29 cellular contexts compared by ENCODE assay signal in genomic region chr10:27643296-27643695, GRCh38.
"Had no signal": no experiment of that assay in that cellular context is flagged by ENCODE, and none has a peak within 500 bp of the region (broad histone marks: within the 10 kb centered on the region; RNA-seq: fewer than 3 reads in every experiment).

No MANE protein-coding gene starts in this region.

- H3K27ac Mint-ChIP-seq: activated CD4-positive, alpha-beta memory T cell treated with anti-CD3 and anti-CD28 coated beads, Interleukin-2, amount 10 ng/mL, durations not matched to agents 7 days and 5 days; activated naive CD8-positive, alpha-beta T cell treated with anti-CD3 and anti-CD28 coated beads, Interleukin-2, amount 10 ng/mL, durations not matched to agents 7 days and 5 days; activated T-helper 2 cell treated with anti-CD3 and anti-CD28 coated beads, Interferon-gamma antibody, Interleukin-2, Interleukin-4, amounts not matched to agents 10 μg/mL and 5 μg/mL and 100 μg/mL, durations not matched to agents 14 hours and 24 hours and 36 hours; T-helper 1 cell treated with Interleukin-12 subunit alpha and Interleukin-12 subunit beta and Interleukin-4 antibody, amounts not matched to agents 30 μg/mL and 1 μg/mL, for 36 hours; WTC11 had no signal

- H3K36me3 Mint-ChIP-seq: activated naive CD8-positive, alpha-beta T cell treated with anti-CD3 and anti-CD28 coated beads, Interleukin-2, amount 10 ng/mL, durations not matched to agents 7 days and 5 days; WTC11 had no signal

- H3K36me3 ChIP-seq: breast epithelium, Peyer's patch, SJSA1 had no signal

- H3K4me3 ChIP-seq: breast epithelium, Peyer's patch, SJSA1 had no signal

- H3K4me1 Mint-ChIP-seq: activated CD4-positive, alpha-beta memory T cell treated with anti-CD3 and anti-CD28 coated beads, Interleukin-2, amount 10 ng/mL, durations not matched to agents 7 days and 5 days; activated naive CD8-positive, alpha-beta T cell treated with anti-CD3 and anti-CD28 coated beads, Interleukin-2, amount 10 ng/mL, durations not matched to agents 7 days and 5 days; WTC11 had no signal

- H3K4me3 Mint-ChIP-seq: activated CD4-positive, alpha-beta memory T cell treated with anti-CD3 and anti-CD28 coated beads, Interleukin-2, amount 10 ng/mL, durations not matched to agents 7 days and 5 days; activated naive CD8-positive, alpha-beta T cell treated with anti-CD3 and anti-CD28 coated beads, Interleukin-2, amount 10 ng/mL, durations not matched to agents 7 days and 5 days; T-helper 1 cell treated with Interleukin-12 subunit alpha and Interleukin-12 subunit beta and Interleukin-4 antibody, amounts not matched to agents 30 μg/mL and 1 μg/mL, for 36 hours; WTC11 had no signal

- H3K9me3 Mint-ChIP-seq: activated CD4-positive, alpha-beta memory T cell treated with anti-CD3 and anti-CD28 coated beads, Interleukin-2, amount 10 ng/mL, durations not matched to agents 7 days and 5 days; activated naive CD8-positive, alpha-beta T cell treated with anti-CD3 and anti-CD28 coated beads, Interleukin-2, amount 10 ng/mL, durations not matched to agents 7 days and 5 days; activated T-helper 2 cell treated with anti-CD3 and anti-CD28 coated beads, Interferon-gamma antibody, Interleukin-2, Interleukin-4, amounts not matched to agents 10 μg/mL and 5 μg/mL and 100 μg/mL, durations not matched to agents 14 hours and 24 hours and 36 hours had no signal

- ATAC-seq: SK-N-SH treated with all-trans-retinoic acid at 6 μM for 48 hours, WTC11 had no signal

- DNase-seq: activated CD4-positive, alpha-beta memory T cell treated with anti-CD3 and anti-CD28 coated beads, Interleukin-2, amount 10 ng/mL, durations not matched to agents 7 days and 5 days; activated CD4-positive, alpha-beta T cell treated with anti-CD3 and anti-CD28 coated beads for 48 hours; activated CD4-positive, CD25-positive, alpha-beta regulatory T cell treated with anti-CD3 and anti-CD28 coated beads, Interleukin-2, amount 50 U/mL, for 72 hours; activated naive CD4-positive, alpha-beta T cell treated with anti-CD3 and anti-CD28 coated beads, Interleukin-2, amount 50 U/mL, for 16 hours; activated naive CD8-positive, alpha-beta T cell treated with anti-CD3 and anti-CD28 coated beads, Interleukin-2, amount 10 ng/mL, durations not matched to agents 7 days and 5 days; activated T-cell treated with anti-CD3 and anti-CD28 coated beads for 4 hours; activated T-cell treated with anti-CD3 and anti-CD28 coated beads, Interleukin-2, amount 50 U/mL, for 48 hours; aorta; caudate nucleus; KG1; MM.1S; NCI-H1105; NCI-H1436; NCI-H1694 treated with DMSO at 0.1 percent for 48 hours; NCI-H2029 treated with DMSO at 0.1 percent for 48 hours; NCI-H345; NCI-H510A; NCI-H526 treated with DMSO at 0.1 percent for 48 hours; NCI-H82; Peyer's patch; Right ventricle myocardium superior; SW 1271 had no signal

- H3K27ac ChIP-seq: breast epithelium, Peyer's patch, RWPE1, SJSA1 had no signal

- H3K9me3 ChIP-seq: Peyer's patch, SJSA1 had no signal

- H3K4me1 ChIP-seq: breast epithelium, Peyer's patch, SJSA1 had no signal

- H3K27me3 ChIP-seq: breast epithelium, Peyer's patch, SJSA1 had no signal
